ENCODE assay signal across 8 cellular contexts in genomic region chr4:100823066-100823992, GRCh38.
DNase-seq lines count a peak whose midpoint lies in the region; ATAC-seq and TF ChIP-seq lines count a peak whose summit lies in the region.

No MANE protein-coding gene starts in this region.

- DNase-seq in GM06990 (ENCODE audit: extremely low read depth, insufficient read length) (peak; percentile 74), caudate nucleus (lab: John Stamatoyannopoulos, UW) (peak in 2 of 61 donors; percentile 16 to 56), DMS114 treated with DMSO at 0.1 percent for 48 hours (lab: John Stamatoyannopoulos, UW; ENCODE audit: unreplicated experiment) (no peak), H4 (ENCODE audit: low spot score) (no peak), NCI-H1092 treated with DMSO at 0.1 percent for 48 hours (lab: John Stamatoyannopoulos, UW) (no peak), NOMO-1 treated with DMSO at 0.1 percent for 48 hours (lab: John Stamatoyannopoulos, UW; ENCODE audit: unreplicated experiment) (no peak)

- H3K4me3 ChIP-seq in GM06990 (replicated peaks; ENCODE audit: low read depth, low read length): no peak overlapping the region

- ATAC-seq in GM19438 (IDR thresholded peaks at IDR 0.05; ENCODE audit: low read depth, unreplicated experiment) (peak; percentile 67), HG03196 (IDR thresholded peaks at IDR 0.05; ENCODE audit: unreplicated experiment) (peak; percentile 77)

- H3K27me3 ChIP-seq in GM06990 (replicated peaks; ENCODE audit: control insufficient read depth, insufficient read depth, low read length): no peaks in the 10 kb centered on the region

- no peaks in the 10 kb centered on the region for H3K36me3 ChIP-seq in GM06990 (ENCODE audit: control insufficient read depth, insufficient read depth, low read length)

- peak overlapping the region; percentile 60 for H3K27ac ChIP-seq in caudate nucleus (ENCODE audit: low read depth, low read length)

- no peak for TF ChIP-seq CTCF in GM06990 (IDR thresholded peaks at IDR 0.05; ENCODE audit: insufficient read depth, low read length, poor library complexity, severe bottlenecking)
